In genomic region chr9:79140751-79141150, GRCh38 we compare ENCODE assay signal across 19 cellular contexts.
"Had no signal": no experiment of that assay in that cellular context is flagged by ENCODE, and none has a peak within 500 bp of the region (broad histone marks: within the 10 kb centered on the region; RNA-seq: fewer than 3 reads in every experiment).

No MANE protein-coding gene starts in this region.

- H3K4me1 ChIP-seq: foreskin keratinocyte, psoas muscle, spleen, testis, tibial nerve had no signal

- H3K9me3 ChIP-seq: psoas muscle, spleen, testis, tibial nerve had no signal

- H3K36me3 ChIP-seq: spleen, tibial nerve had no signal

- H3K4me3 ChIP-seq: psoas muscle, spleen, testis, tibial nerve had no signal

- H3K27me3 ChIP-seq: foreskin keratinocyte, spleen, testis, tibial nerve had no signal

- DNase-seq: cortex of kidney; effector memory CD8-positive, alpha-beta T cell; immature natural killer cell; kidney; left colon; mammary epithelial cell; naive thymus-derived CD4-positive, alpha-beta T cell; nephron progenitor cell; psoas muscle; spleen; stimulated activated CD4-positive, alpha-beta T cell treated with anti-CD3 and anti-CD28 coated beads, Interleukin-15, amount 100 ng/mL, for 24 hours; stimulated activated CD4-positive, alpha-beta T cell treated with anti-CD3 and anti-CD28 coated beads, Interleukin-1b, Interleukin-23, amount 100 ng/mL, for 48 hours; stimulated activated CD4-positive, alpha-beta T cell treated with anti-CD3 and anti-CD28 coated beads, Interleukin-4, amount 100 ng/mL, for 4 hours; stimulated activated naive B cell treated with anti-CD40 and anti-IgM and Interleukin-4, amounts not matched to agents 10 μg/mL and 1 μg/mL and 100 μg/mL, for 72 hours; stimulated activated naive CD8-positive, alpha-beta T cell treated with anti-CD3 and anti-CD28 coated beads, Interleukin-15, amount 100 ng/mL, for 72 hours; testis had no signal

- ATAC-seq: effector memory CD8-positive, alpha-beta T cell; foreskin keratinocyte; left colon; naive thymus-derived CD4-positive, alpha-beta T cell; psoas muscle; sciatic nerve; stimulated activated naive CD8-positive, alpha-beta T cell treated with anti-CD3 and anti-CD28 coated beads, Interleukin-15, amount 100 ng/mL, for 72 hours had no signal

- H3K27ac ChIP-seq: foreskin keratinocyte, psoas muscle, spleen, testis, tibial nerve had no signal
